20 cellular contexts compared by ENCODE assay signal in the genomic region with DNA sequence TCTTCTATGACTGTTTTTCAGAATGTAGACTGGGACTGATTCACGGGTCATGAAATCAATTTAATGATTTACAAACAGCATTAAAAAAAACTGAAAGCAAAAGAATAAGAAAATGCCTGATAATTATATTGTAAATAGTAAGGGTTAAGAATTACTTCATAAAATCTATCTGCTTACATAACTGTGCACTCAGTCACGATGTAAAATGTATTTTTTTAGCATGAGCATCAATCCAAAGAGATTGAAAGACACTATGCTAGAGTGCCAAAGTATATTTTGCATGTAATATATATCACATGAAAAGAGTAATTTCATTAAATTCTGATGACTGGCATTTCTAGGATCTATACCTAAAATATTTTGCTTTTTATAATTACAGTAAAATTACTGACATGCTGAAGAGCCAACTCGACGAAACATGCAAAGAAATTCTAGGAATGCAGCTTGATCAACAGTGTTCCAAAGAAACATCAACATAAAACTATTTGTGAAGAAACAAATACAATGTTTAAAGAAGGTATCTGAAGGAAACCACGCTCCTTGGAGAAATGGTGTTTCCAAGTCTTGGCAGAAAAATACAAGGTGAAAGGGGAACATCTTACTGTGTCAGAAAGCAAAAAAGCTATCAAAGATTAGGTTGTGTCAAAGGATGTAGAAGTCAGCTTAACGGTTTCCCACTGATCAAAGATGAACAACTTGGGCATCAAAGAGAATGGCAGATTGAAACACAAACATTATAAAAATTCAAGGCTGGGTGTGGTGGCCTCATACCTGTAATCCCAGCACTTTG. TPM values are rescaled to one million over a fixed set of nuclear protein-coding genes. Genes with fewer than 3 reads are reported as not detected.
A peak's percentile ranks its signal among the peaks of the same experiment; 100 is the strongest.
DNase-seq lines count a peak whose midpoint lies in the region; ATAC-seq, FAIRE-seq and TF ChIP-seq lines count a peak whose summit lies in the region.
"Had no signal": no experiment of that assay in that cellular context is flagged by ENCODE, and none has a peak within 500 bp of the region (broad histone marks: within the 10 kb centered on the region; RNA-seq: fewer than 3 reads in every experiment).

No MANE protein-coding gene starts in this region.

- peaks cover 17% of the 10 kb centered on the region for H3K36me3 Mint-ChIP-seq in T-helper 2 cell treated with Interferon-gamma antibody and Interleukin-4, amounts not matched to agents 5 μg/mL and 100 μg/mL, for 36 hours (ENCODE audit: low read depth)
- H3K36me3 Mint-ChIP-seq in nephron (ENCODE audit: low read depth) (no peaks in the 10 kb centered on the region), Calu3 (ENCODE audit: insufficient read depth, unreplicated experiment) (no peaks in the 10 kb centered on the region)
- no peaks in the 10 kb centered on the region for H3K36me3 Mint-ChIP-seq in natural killer cell treated with Interleukin-12 subunit alpha and Interleukin-12 subunit beta and Interleukin-15 and Interleukin-18, amount 100 ng/mL, for 72 hours
- H3K36me3 Mint-ChIP-seq: naive B cell had no signal

- no peak overlapping the region for H3K4me3 ChIP-seq in brain microvascular endothelial cell (ENCODE audit: low read depth, low read length)
- H3K4me3 ChIP-seq: gastroesophageal sphincter, skin epidermis had no signal

- H3K4me3 Mint-ChIP-seq in T-helper 2 cell treated with Interferon-gamma antibody and Interleukin-4, amounts not matched to agents 5 μg/mL and 100 μg/mL, for 36 hours = peak overlapping the region; percentile 33
- H3K4me3 Mint-ChIP-seq in nephron (no peak overlapping the region), Calu3 (ENCODE audit: low read depth, unreplicated experiment) (no peak overlapping the region)
- no peak overlapping the region for H3K4me3 Mint-ChIP-seq in natural killer cell treated with Interleukin-12 subunit alpha and Interleukin-12 subunit beta and Interleukin-15 and Interleukin-18, amount 100 ng/mL, for 72 hours
- H3K4me3 Mint-ChIP-seq: type B pancreatic cell had no signal

- peaks cover 33% of the 10 kb centered on the region for H3K4me1 Mint-ChIP-seq in T-helper 2 cell treated with Interferon-gamma antibody and Interleukin-4, amounts not matched to agents 5 μg/mL and 100 μg/mL, for 36 hours (ENCODE audit: low read depth)
- H3K4me1 Mint-ChIP-seq in nephron (peaks cover 10% of the 10 kb centered on the region), Calu3 (ENCODE audit: low read depth, unreplicated experiment) (peaks cover 19% of the 10 kb centered on the region)
- peaks cover 0 to 4% of the 10 kb centered on the region in 2 donors for H3K4me1 Mint-ChIP-seq in natural killer cell treated with Interleukin-12 subunit alpha and Interleukin-12 subunit beta and Interleukin-15 and Interleukin-18, amount 100 ng/mL, for 72 hours (ENCODE audit: low read depth in 2 of 2)

- in situ Hi-C loops in brain microvascular endothelial cell (cut with HindIII; ENCODE audit: low pct_ligation_motif_present, low sequenced_read_pairs) = loop anchor here (25.0 kb wide), 1 partner anchor 146 kb away; no protein-coding TSS in a partner anchor

- BruUV-seq in Calu3 (replicated peaks; lab: Mats Ljungman, UMichigan) = no TSS peak

- intact Hi-C loops in Calu3 (cut with micrococcal nuclease; ENCODE audit: unreplicated experiment) = no loop called here

- no peaks in the 10 kb centered on the region for H3K36me3 ChIP-seq in brain microvascular endothelial cell (replicated peaks)
- H3K36me3 ChIP-seq: gastroesophageal sphincter had no signal

- peak overlapping the region; percentile 32 for H3K27ac Mint-ChIP-seq in T-helper 2 cell treated with Interferon-gamma antibody and Interleukin-4, amounts not matched to agents 5 μg/mL and 100 μg/mL, for 36 hours
- peak overlapping the region; percentile 31 to 91 (median 74) for H3K27ac Mint-ChIP-seq in nephron
- H3K27ac Mint-ChIP-seq in Calu3 (ENCODE audit: unreplicated experiment) = no peak overlapping the region
- H3K27ac Mint-ChIP-seq in natural killer cell treated with Interleukin-12 subunit alpha and Interleukin-12 subunit beta and Interleukin-15 and Interleukin-18, amount 100 ng/mL, for 72 hours = no peak overlapping the region
- H3K27ac Mint-ChIP-seq: type B pancreatic cell had no signal

- H3K9me3 Mint-ChIP-seq in T-helper 2 cell treated with Interferon-gamma antibody and Interleukin-4, amounts not matched to agents 5 μg/mL and 100 μg/mL, for 36 hours = no peaks in the 10 kb centered on the region
- no peaks in the 10 kb centered on the region for H3K9me3 Mint-ChIP-seq in nephron
- no peaks in the 10 kb centered on the region for H3K9me3 Mint-ChIP-seq in Calu3 (ENCODE audit: low read depth, unreplicated experiment)
- no peaks in the 10 kb centered on the region for H3K9me3 Mint-ChIP-seq in natural killer cell treated with Interleukin-12 subunit alpha and Interleukin-12 subunit beta and Interleukin-15 and Interleukin-18, amount 100 ng/mL, for 72 hours
- H3K9me3 Mint-ChIP-seq: naive B cell, type B pancreatic cell had no signal

- H3K27me3 ChIP-seq in brain microvascular endothelial cell (replicated peaks) = no peaks in the 10 kb centered on the region
- H3K27me3 ChIP-seq: gastroesophageal sphincter had no signal

- TF ChIP-seq CTCF in brain microvascular endothelial cell (IDR thresholded peaks at IDR 0.05; ENCODE audit: low read depth, low read length, missing control alignments) (no peak), nephron (IDR thresholded peaks at IDR 0.05; ENCODE audit: unreplicated experiment in 3 of 3) (no peak), Calu3 (IDR thresholded peaks at IDR 0.05; ENCODE audit: unreplicated experiment) (no peak)

- DNase-seq in T-helper 2 cell treated with Interferon-gamma antibody and Interleukin-4, amounts not matched to agents 5 μg/mL and 100 μg/mL, for 36 hours (ENCODE audit: low spot score) = no peak
- no peak for DNase-seq in T-helper 2 cell
- no peak for DNase-seq in HTR-8/SVneo (ENCODE audit: insufficient read length, low spot score)
- no peak for DNase-seq in brain microvascular endothelial cell
- no peak for DNase-seq in Calu3
- no peak for DNase-seq in NCI-H1436 treated with DMSO at 0.1 percent for 48 hours (lab: John Stamatoyannopoulos, UW)
- DNase-seq in natural killer cell treated with Interleukin-12 subunit alpha and Interleukin-12 subunit beta and Interleukin-15 and Interleukin-18, amount 100 ng/mL, for 72 hours (ENCODE audit: low spot score) = no peak
- DNase-seq: 8988T; activated effector memory CD4-positive, alpha-beta T cell treated with Interleukin-2 at 50 U/mL for 16 hours; cortex of kidney; DMS79 treated with DMSO at 0.1 percent for 48 hours; H7; left colon; naive B cell; NCI-H1092; NCI-H510A treated with DMSO at 0.1 percent for 48 hours had no signal

- peak; percentile 44 for FAIRE-seq in HTR-8/SVneo (lab: Jason Lieb, UNC)

- CTCF ChIA-PET in Calu3 (lab: Charles Lee) = interaction anchor here (0.6 kb wide), 1 partner anchor 643 kb away, joined by 4 read pairs; no protein-coding TSS in a partner anchor

- no peak for ATAC-seq in natural killer cell treated with Interleukin-12 subunit alpha and Interleukin-12 subunit beta and Interleukin-15 and Interleukin-18, amount 100 ng/mL, for 72 hours
- ATAC-seq: gastroesophageal sphincter, left colon had no signal

- no peaks in the 10 kb centered on the region for H3K27me3 Mint-ChIP-seq in T-helper 2 cell treated with Interferon-gamma antibody and Interleukin-4, amounts not matched to agents 5 μg/mL and 100 μg/mL, for 36 hours (ENCODE audit: low read depth)
- H3K27me3 Mint-ChIP-seq in nephron (ENCODE audit: low read depth) (no peaks in the 10 kb centered on the region), Calu3 (ENCODE audit: unreplicated experiment) (no peaks in the 10 kb centered on the region)
- H3K27me3 Mint-ChIP-seq in natural killer cell treated with Interleukin-12 subunit alpha and Interleukin-12 subunit beta and Interleukin-15 and Interleukin-18, amount 100 ng/mL, for 72 hours = no peaks in the 10 kb centered on the region
- H3K27me3 Mint-ChIP-seq: naive B cell, type B pancreatic cell had no signal

- peak overlapping the region; percentile 12 for H3K27ac ChIP-seq in brain microvascular endothelial cell
- H3K27ac ChIP-seq: gastroesophageal sphincter had no signal

RNA-seq across cellular contexts. Expression of a gene that starts 35.0 kb away (rescaled TPM):
- total RNA-seq in Calu3 (2022) = 25.0 and 26.7 TPM in 2 replicates
- 1 to 10 TPM in 1 of 2 donors, under 1 TPM in 1; 0.98 to 1.2 TPM for total RNA-seq in natural killer cell treated with Interleukin-12 subunit alpha and Interleukin-12 subunit beta and Interleukin-15 and Interleukin-18, amount 100 ng/mL, for 72 hours
- total RNA-seq: gastroesophageal sphincter had no signal

Comparison
In these comparisons a context has a peak if more than half of its experiments do, and no peak if none do; other contexts are left out.
1. H3K27ac Mint-ChIP-seq: peak in T-helper 2 cell treated with Interferon-gamma antibody and Interleukin-4, amounts not matched to agents 5 μg/mL and 100 μg/mL, for 36 hours (single experiment) and nephron (3 of 3); none in Calu3 (single experiment) and natural killer cell treated with Interleukin-12 subunit alpha and Interleukin-12 subunit beta and Interleukin-15 and Interleukin-18, amount 100 ng/mL, for 72 hours (0 of 2).
2. RNA of a gene that starts 35.0 kb away (total RNA-seq): 25.0 to 26.7 TPM in Calu3; 0.98 to 1.2 TPM in natural killer cell treated with Interleukin-12 subunit alpha and Interleukin-12 subunit beta and Interleukin-15 and Interleukin-18, amount 100 ng/mL, for 72 hours; every median in the first group is over 10 times any median in the second.